In the genomic region with DNA sequence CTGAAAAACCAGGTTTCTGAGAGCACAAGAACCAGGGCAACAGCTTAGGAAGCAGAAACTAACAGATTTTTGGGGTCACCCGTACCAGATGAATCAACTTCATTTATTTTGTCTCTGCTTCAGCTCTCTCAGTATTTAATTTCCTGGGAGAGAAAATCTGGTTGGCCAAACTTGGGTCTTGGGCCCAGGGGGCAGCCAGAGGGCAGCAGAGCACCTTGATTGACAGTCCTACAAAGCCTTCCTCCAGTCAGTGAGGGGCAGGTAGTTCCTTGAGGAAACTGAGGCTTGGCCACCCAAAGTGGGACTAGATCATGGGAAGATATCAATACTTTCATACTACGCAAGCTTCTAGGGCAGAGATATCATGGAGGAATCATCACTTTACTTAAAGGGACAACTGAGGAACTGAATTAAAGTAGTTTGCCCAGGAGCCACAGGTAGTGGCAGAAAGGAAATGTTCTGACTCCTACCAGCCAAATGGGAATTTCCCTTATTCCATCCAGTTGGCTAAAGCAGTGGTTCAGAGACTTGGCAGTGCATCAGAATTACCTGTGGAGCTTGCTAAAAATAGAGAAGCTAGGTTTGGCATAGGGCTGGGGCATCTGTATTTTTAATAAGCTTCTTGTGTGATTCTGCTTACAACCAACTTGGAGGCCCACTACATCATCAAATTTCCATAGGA, we compare ENCODE assay signal across 9 cellular contexts. TPM values are rescaled to one million over a fixed set of nuclear protein-coding genes. Genes with fewer than 3 reads are reported as not detected.
DNase-seq lines count a peak whose midpoint lies in the region; ATAC-seq, FAIRE-seq and TF ChIP-seq lines count a peak whose summit lies in the region.
"Had no signal": no experiment of that assay in that cellular context is flagged by ENCODE, and none has a peak within 500 bp of the region (broad histone marks: within the 10 kb centered on the region; RNA-seq: fewer than 3 reads in every experiment).

No MANE protein-coding gene starts in this region.

- FAIRE-seq in K562 (lab: Jason Lieb, UNC): peak; percentile 63
- FAIRE-seq: endometrium had no signal

- no peaks in the 10 kb centered on the region for H3K9me3 Mint-ChIP-seq in T-cell
- H3K9me3 Mint-ChIP-seq in stimulated activated naive CD8-positive, alpha-beta T cell treated with anti-CD3 and anti-CD28 coated beads, Interleukin-15, amount 100 ng/mL, for 72 hours: no peaks in the 10 kb centered on the region

- H3K9me2 ChIP-seq in HCT116 (ENCODE audit: insufficient read depth): 0 out of 2 replicates have a peak, but pooled peaks cover 4% of the 10 kb centered on the region

- peaks cover 6 to 9% of the 10 kb centered on the region in 2 donors for H3K27me3 Mint-ChIP-seq in T-cell
- H3K27me3 Mint-ChIP-seq in stimulated activated naive CD8-positive, alpha-beta T cell treated with anti-CD3 and anti-CD28 coated beads, Interleukin-15, amount 100 ng/mL, for 72 hours: no peaks in the 10 kb centered on the region

- no peak overlapping the region for H3K4me3 Mint-ChIP-seq in T-cell
- peak overlapping the region in 1 of 2 donors; percentile 43 for H3K4me3 Mint-ChIP-seq in stimulated activated naive CD8-positive, alpha-beta T cell treated with anti-CD3 and anti-CD28 coated beads, Interleukin-15, amount 100 ng/mL, for 72 hours

- TF ChIP-seq POLR2A in HCT116 (IDR thresholded peaks at IDR 0.05; ENCODE audit: borderline replicate concordance, extremely low read depth, insufficient read depth, insufficient read length): no peak
- TF ChIP-seq POLR2A in K562 (conservative IDR thresholded peaks at IDR 0.05): no peak

- H4K20me1 ChIP-seq in HCT116 (ENCODE audit: insufficient read depth) (no peaks in the 10 kb centered on the region), K562 (replicated peaks; ENCODE audit: control insufficient read depth, insufficient read depth, low read length) (no peaks in the 10 kb centered on the region)

- no peaks in the 10 kb centered on the region for H3K79me2 ChIP-seq in HCT116 (ENCODE audit: insufficient read depth, low read length)
- no peaks in the 10 kb centered on the region for H3K79me2 ChIP-seq in K562 (ENCODE audit: control insufficient read depth, insufficient read depth, low read length)

- H3K4me3 ChIP-seq in AG10803 (ENCODE audit: low read length) (no peak overlapping the region), HCT116 (replicated peaks in 1 of 2; ENCODE audit: low read depth in 1 of 2, low read length in 2 of 2) (no peak overlapping the region), K562 (no peak overlapping the region)

- H3K4me1 ChIP-seq in HCT116 (ENCODE audit: control insufficient read depth in 1 of 2, insufficient read depth in 2 of 2, low read length in 2 of 2): peaks cover 3 to 12% of the 10 kb centered on the region in 2 experiments; a peak in 3 of 4 replicates
- H3K4me1 ChIP-seq in K562 (replicated peaks in 1 of 2; ENCODE audit: control insufficient read depth in 2 of 2, insufficient read depth in 2 of 2, low read length in 2 of 2): no peaks in the 10 kb centered on the region

- intact Hi-C loops in HCT116 (cut with micrococcal nuclease) (loop anchor here (1.0 to 2.0 kb wide), 3 partner anchors 119 to 140 kb away; no protein-coding TSS in a partner anchor), K562 (cut with micrococcal nuclease) (loop anchor here (1.0 to 2.0 kb wide), 2 partner anchors 118 to 132 kb away; no protein-coding TSS in a partner anchor)

- POLR2A ChIA-PET in HCT116 (lab: Charles Lee) (interaction anchor here (1.0 to 1.2 kb wide), 2 partner anchors 118 to 131 kb away, joined by 3 to 4 read pairs; no protein-coding TSS in a partner anchor), T-cell (lab: Charles Lee) (interaction anchor here in 1 of 2 donors (0.6 kb wide), 1 partner anchor 13 kb away, joined by 16 read pairs; no protein-coding TSS in a partner anchor), K562 (lab: Yijun Ruan, JAX) (interaction anchor here (0.6 to 1.5 kb wide), 5 partner anchors 9 to 303 kb away, joined by 3 to 5 read pairs (median 4); no protein-coding TSS in a partner anchor)

- CTCF ChIA-PET in HCT116 (lab: Charles Lee): interaction anchor here (0.5 to 5.8 kb wide), 19 partner anchors 9 to 952 kb away, joined by 3 to 96 read pairs (median 5); no protein-coding TSS in a partner anchor
- CTCF ChIA-PET in T-cell (lab: Charles Lee): interaction anchor here (0.8 to 4.4 kb wide), 38 partner anchors 9 to 1444 kb away, joined by 3 to 51 read pairs (median 5); partner anchors contain the start of gene ARHGAP26 (in 1 of the 2)
- CTCF ChIA-PET in K562 (lab: Yijun Ruan, JAX; ENCODE audit: low intra/inter-chr PET ratio): interaction anchor here (1.1 to 5.4 kb wide), 4 partner anchors 118 to 168 kb away, joined by 3 to 47 read pairs (median 10); no protein-coding TSS in a partner anchor

- 3% methylated on average over 2 of the region's 2 CpGs for WGBS in K562 (ENCODE audit: insufficient coverage, low coverage, missing lambda C conversion rate)

- in situ Hi-C loops in K562 (cut with MboI): no loop called here

- no peak overlapping the region for H3K9ac ChIP-seq in HCT116 (ENCODE audit: low read length)
- H3K9ac ChIP-seq in K562 (ENCODE audit: insufficient read depth in 1 of 2, low read depth in 2 of 2, low read length in 2 of 2): no peak overlapping the region

- H2AFZ ChIP-seq in HCT116 (ENCODE audit: low read depth, low read length, poor library complexity, severe bottlenecking): peak overlapping the region; percentile 80
- no peak overlapping the region for H2AFZ ChIP-seq in K562 (ENCODE audit: low read depth, low read length)

- ATAC-seq in HCT116: peak; percentile 92
- ATAC-seq in T-cell (replicated peaks in 1 of 4): peak; percentile 45 to 67 (median 54)
- peak; percentile 63; the same call in 2 of the 3 replicates for ATAC-seq in K562
- peak; percentile 78 for ATAC-seq in stimulated activated naive CD8-positive, alpha-beta T cell treated with anti-CD3 and anti-CD28 coated beads, Interleukin-15, amount 100 ng/mL, for 72 hours
- ATAC-seq in HG03095 (IDR thresholded peaks at IDR 0.05; ENCODE audit: unreplicated experiment): no peak

- RAD21 ChIA-PET in HCT116 (lab: Charles Lee; ENCODE audit: low non-redundant PET in 1 of 2, low total read pairs in 2 of 2, uncharacterized antibody in 2 of 2, unreplicated experiment in 2 of 2): interaction anchor here (0.6 to 3.1 kb wide), 11 partner anchors 32 to 150 kb away, joined by 3 to 17 read pairs (median 5); no protein-coding TSS in a partner anchor

- no peaks in the 10 kb centered on the region for H3K27me3 ChIP-seq in HCT116 (ENCODE audit: insufficient read depth, low read length)
- H3K27me3 ChIP-seq in K562 (ENCODE audit: control insufficient read depth in 2 of 2, insufficient read depth in 2 of 2, low read length in 2 of 2): no peaks in the 10 kb centered on the region

- H3K4me1 Mint-ChIP-seq in T-cell: peaks cover 0 to 7% (median 4%) of the 10 kb centered on the region in 3 donors
- H3K4me1 Mint-ChIP-seq in stimulated activated naive CD8-positive, alpha-beta T cell treated with anti-CD3 and anti-CD28 coated beads, Interleukin-15, amount 100 ng/mL, for 72 hours: peaks cover 18% of the 10 kb centered on the region

- H3K27ac Mint-ChIP-seq in T-cell: no peak overlapping the region
- no peak overlapping the region for H3K27ac Mint-ChIP-seq in stimulated activated naive CD8-positive, alpha-beta T cell treated with anti-CD3 and anti-CD28 coated beads, Interleukin-15, amount 100 ng/mL, for 72 hours

- H3K9me3 ChIP-seq in HCT116 (ENCODE audit: control insufficient read depth in 1 of 2, insufficient read depth in 1 of 2, low read depth in 1 of 2, low read length in 2 of 2): no peaks in the 10 kb centered on the region
- no peaks in the 10 kb centered on the region for H3K9me3 ChIP-seq in K562 (replicated peaks; ENCODE audit: control insufficient read depth, insufficient read depth, low read depth, low read length)

- BruUV-seq in HCT116 (replicated peaks; lab: Mats Ljungman, UMichigan) (no TSS peak), K562 (replicated peaks; lab: Mats Ljungman, UMichigan) (no TSS peak)

- TF ChIP-seq EP300 in K562 (IDR thresholded peaks at IDR 0.05; ENCODE audit: low read length): no peak

- no peaks in the 10 kb centered on the region for H3K9me1 ChIP-seq in K562 (ENCODE audit: control insufficient read depth, insufficient read depth, low read length)

- TF ChIP-seq CTCF in AG10803 (conservative IDR thresholded peaks at IDR 0.05; ENCODE audit: low read length) (peak; percentile 10; the same call in 1 of the 2 replicates), HCT116 (IDR thresholded peaks at IDR 0.05 in 2 of 3, conservative IDR thresholded peaks at IDR 0.05 in 1 of 3; ENCODE audit: borderline replicate concordance in 1 of 3, insufficient read depth in 1 of 3, low read depth in 2 of 3, low read length in 2 of 3) (peak; percentile 70 to 95 (median 85)), K562 (IDR thresholded peaks at IDR 0.05 in 2 of 3, conservative IDR thresholded peaks at IDR 0.05 in 1 of 3; ENCODE audit: insufficient read depth in 2 of 3, low read depth in 1 of 3, low read length in 3 of 3) (peak; percentile 66 to 81 (median 66))

- no peaks in the 10 kb centered on the region for H3K36me3 ChIP-seq in HCT116 (ENCODE audit: control insufficient read depth in 1 of 2, insufficient read depth in 2 of 2, low read length in 2 of 2)
- H3K36me3 ChIP-seq in K562 (ENCODE audit: control insufficient read depth, insufficient read depth, low read length): no peaks in the 10 kb centered on the region

- no peak overlapping the region for H3K27ac ChIP-seq in HCT116 (ENCODE audit: low read depth, low read length)
- no peak overlapping the region for H3K27ac ChIP-seq in K562 (ENCODE audit: extremely low read depth, low read depth, low read length)

- H3K4me2 ChIP-seq in HCT116 (ENCODE audit: low read length) (peak overlapping the region; percentile 47), K562 (ENCODE audit: insufficient read depth, low read length) (no peak overlapping the region)

- DNase-seq in AG10803 (ENCODE audit: low read depth) (no peak), HCT116 (ENCODE audit: low read depth, low spot score) (no peak), T-cell (peak; percentile 6 to 64 (median 44)), K562 (ENCODE audit: extremely low read depth in 1 of 4, low spot score in 3 of 4) (peak in 3 of 4 experiments; percentile 23 to 29 (median 23)), lung microvascular endothelial cell (ENCODE audit: low read depth in 2 of 2) (peak; percentile 36 to 43), putamen (ENCODE audit: low spot score) (no peak)
- DNase-seq in stimulated activated naive CD8-positive, alpha-beta T cell treated with anti-CD3 and anti-CD28 coated beads, Interleukin-15, amount 100 ng/mL, for 72 hours: peak; percentile 50 to 54

- TF ChIP-seq RAD21 in HCT116 (IDR thresholded peaks at IDR 0.05; ENCODE audit: low read depth) (peak; percentile 98), K562 (CRISPR knock-in tag; conservative IDR thresholded peaks at IDR 0.05 in 1 of 2, IDR thresholded peaks at IDR 0.05 in 1 of 2) (peak; percentile 92 to 96)

- no peaks in the 10 kb centered on the region for H3K36me3 Mint-ChIP-seq in T-cell

RNA-seq across cellular contexts. Expression of gene ARHGAP26, which starts 21.5 kb away (rescaled TPM):
- 34.5 TPM for total RNA-seq in HCT116 (2021; ENCODE audit: unreplicated experiment)
- polyA plus RNA-seq in HCT116 (2012): 8.3 and 11.5 TPM in 2 replicates
- 10 to 100 TPM; 22.8 to 49.3 (median 28.3) TPM for total RNA-seq in T-cell
- 4.3 and 6.8 TPM in 2 replicates for total RNA-seq in K562 (2011; cell fraction: chromatin; rRNA removed; ENCODE audit: low replicate concordance)
- total RNA-seq in K562 (2011; cell fraction: nucleolus; rRNA removed): 1.7 and 2.0 TPM in 2 replicates
- total RNA-seq in K562 (2011; cell fraction: nucleoplasm; rRNA removed): 2.0 and 4.5 TPM in 2 replicates
- total RNA-seq in K562 (2014; rRNA removed): 0.18 and 0.29 TPM in 2 replicates
- 0.69 and 1.1 TPM in 2 replicates for total RNA-seq in K562 (2014; rRNA removed; fragmentation: Illumina TruSeq; extraction: Trizol)
- total RNA-seq in K562 (2015; rRNA removed; fragmentation: Illumina TruSeq; extraction: Trizol): 0.34 and 0.69 TPM in 2 replicates
- 0.92 and 1.1 TPM in 2 replicates for total RNA-seq in K562 (2021)
- polyA plus RNA-seq in K562 (2011; rRNA removed): 0.11 and 0.13 TPM in 2 replicates
- 0.13 and 0.18 TPM in 2 replicates for polyA plus RNA-seq in K562 (2011; cell fraction: cytosol; rRNA removed)
- 0.21 and 0.70 TPM in 2 replicates for polyA plus RNA-seq in K562 (2011; cell fraction: nucleus; rRNA removed)
- 0.55 and 2.4 TPM in 2 replicates for polyA plus RNA-seq in K562 (2012)
- polyA plus RNA-seq in K562 (2014; fragmentation: Illumina TruSeq; extraction: Trizol): 0.55 and 1.0 TPM in 2 replicates
- under 1 TPM; 0.23 to 0.53 TPM for polyA plus RNA-seq in K562 (2014; fragmentation: Nextera tagmentation; extraction: Ambion mirVana)
- polyA plus RNA-seq in K562 (2014; rRNA removed): 0.40 and 0.56 TPM in 2 replicates
- 0.90 and 1.4 TPM in 2 replicates for polyA minus RNA-seq in K562 (2011; rRNA and poly(A)+ RNA removed)
- 0.86 TPM in 1 of 2 replicates, not detected in the other for polyA minus RNA-seq in K562 (2011; cell fraction: cytosol; rRNA and poly(A)+ RNA removed)
- polyA minus RNA-seq in K562 (2011; cell fraction: nucleus; rRNA and poly(A)+ RNA removed): 1.3 and 2.3 TPM in 2 replicates
- 15.7 and 34.5 TPM in 2 replicates for total RNA-seq in lung microvascular endothelial cell

Comparison
In these comparisons a context has a peak if more than half of its experiments do, and no peak if none do; other contexts are left out.
1. DNase-seq: peak in T-cell (34 of 34), K562 (3 of 4), lung microvascular endothelial cell (2 of 2) and stimulated activated naive CD8-positive, alpha-beta T cell treated with anti-CD3 and anti-CD28 coated beads, Interleukin-15, amount 100 ng/mL, for 72 hours (2 of 2); none in AG10803 (single experiment), HCT116 (single experiment) and putamen (single experiment).
2. CTCF ChIP-seq: peak in every context shown above with its lines; median percentile 85 in HCT116; 66 in K562; 10 in AG10803.